ENCODE assay signal across 1 cellular context in genomic region chr9:16450578-16450977, GRCh38.
TF ChIP-seq lines count a peak whose summit lies in the region.

No MANE protein-coding gene starts in this region.

TF ChIP-seq in GM23338, 12 proteins besides CTCF, POLR2A, EP300 and RAD21 (continued from another document):
- TF ChIP-seq EZH2 (IDR thresholded peaks at IDR 0.05; ENCODE audit: low read depth, unreplicated experiment) = no peak
- no peak for TF ChIP-seq POLR2AphosphoS5 (IDR thresholded peaks at IDR 0.05; ENCODE audit: low read depth)
- no peak for TF ChIP-seq ZNF114 (CRISPR knock-in tag; IDR thresholded peaks at IDR 0.05)
- no peak for TF ChIP-seq JUNB (IDR thresholded peaks at IDR 0.05; ENCODE audit: unreplicated experiment)
